Comparison of ENCODE assay signal across 8 cellular contexts in genomic region chr1:162276493-162276892, GRCh38.
DNase-seq lines count a peak whose midpoint lies in the region; ATAC-seq and TF ChIP-seq lines count a peak whose summit lies in the region.

No MANE protein-coding gene starts in this region.

- no peak overlapping the region for H3K27ac ChIP-seq in H9 (ENCODE audit: insufficient read length, low read depth, low read length)
- H3K27ac ChIP-seq in OCI-LY7 (ENCODE audit: low read depth, low read length, poor library complexity, severe bottlenecking), result no peak overlapping the region

- H3T11ph ChIP-seq in H9 (ENCODE audit: low read length), result no peak overlapping the region

- peak; percentile 53 for DNase-seq in AG08395 (ENCODE audit: low spot score)
- DNase-seq in H9, result no peak
- DNase-seq in OCI-LY7 (ENCODE audit: low spot score), result peak; percentile 10
- DNase-seq in erythroblast (lab: John Stamatoyannopoulos, UW), result peak; percentile 13 to 27
- peak; percentile 2 for DNase-seq in smooth muscle cell of the brain vasculature (ENCODE audit: low read depth, low spot score)
- no peak for DNase-seq in T-helper 2 cell treated with Interferon-gamma antibody and Interleukin-4, amounts not matched to agents 5 μg/mL and 100 μg/mL, for 36 hours (ENCODE audit: low spot score)
- DNase-seq in effector CD4-positive, alpha-beta T cell, result no peak

- no peak overlapping the region for H4K5ac ChIP-seq in H9 (ENCODE audit: insufficient read length, low read depth, low read length)

- no peak overlapping the region for H3K4me2 ChIP-seq in H9 (ENCODE audit: insufficient read depth, insufficient read length, low read length)
- no peak overlapping the region for H3K4me2 ChIP-seq in OCI-LY7 (ENCODE audit: low read length)

- no peaks in the 10 kb centered on the region for H3K79me1 ChIP-seq in H9 (ENCODE audit: insufficient read depth, low read depth, low read length, poor library complexity, severe bottlenecking)

- H3K4ac ChIP-seq in H9 (ENCODE audit: low read depth, low read length), result no peak overlapping the region

- no TSS peak for BruUV-seq in OCI-LY7 (replicated peaks; lab: Mats Ljungman, UMichigan)

- no peak overlapping the region for H2BK15ac ChIP-seq in H9 (ENCODE audit: low read depth, low read length)

- H4K8ac ChIP-seq in H9 (replicated peaks; ENCODE audit: insufficient read length, low read depth, low read length), result no peak overlapping the region

- H3K9me3 Mint-ChIP-seq in H9, result no peaks in the 10 kb centered on the region
- no peaks in the 10 kb centered on the region for H3K9me3 Mint-ChIP-seq in T-helper 2 cell treated with Interferon-gamma antibody and Interleukin-4, amounts not matched to agents 5 μg/mL and 100 μg/mL, for 36 hours

- no peak overlapping the region for H3K23ac ChIP-seq in H9 (ENCODE audit: insufficient read length, low read depth, low read length)

- H3K9me3 ChIP-seq in H9 (ENCODE audit: control insufficient read depth, low read depth, low read length), result no peaks in the 10 kb centered on the region
- H3K9me3 ChIP-seq in OCI-LY7 (ENCODE audit: low read length), result no peaks in the 10 kb centered on the region

- ATAC-seq in GM21423 (IDR thresholded peaks at IDR 0.05; ENCODE audit: unreplicated experiment), result no peak

- peaks cover 0 to 2% (median 0%) of the 10 kb centered on the region in 3 experiments; a peak in 1 of 7 replicates for H3K36me3 Mint-ChIP-seq in H9 (ENCODE audit: insufficient read depth in 1 of 3, low read depth in 3 of 3)
- no peaks in the 10 kb centered on the region for H3K36me3 Mint-ChIP-seq in T-helper 2 cell treated with Interferon-gamma antibody and Interleukin-4, amounts not matched to agents 5 μg/mL and 100 μg/mL, for 36 hours (ENCODE audit: low read depth)

- WGBS in H9 (ENCODE audit: extremely low coverage, insufficient read length, low lambda C conversion rate), result no CpG with 5 or more reads among the region's 1 CpG

- H3K27me3 Mint-ChIP-seq in H9 (ENCODE audit: low read depth), result no peaks in the 10 kb centered on the region
- peaks cover 19% of the 10 kb centered on the region for H3K27me3 Mint-ChIP-seq in T-helper 2 cell treated with Interferon-gamma antibody and Interleukin-4, amounts not matched to agents 5 μg/mL and 100 μg/mL, for 36 hours (ENCODE audit: low read depth)

- no peaks in the 10 kb centered on the region for H3K36me3 ChIP-seq in OCI-LY7 (ENCODE audit: insufficient read depth, low read length)

- POLR2A ChIA-PET in OCI-LY7 (lab: Charles Lee), result no interaction called here

- no peak overlapping the region for H2BK120ac ChIP-seq in H9 (ENCODE audit: low read depth, low read length, poor library complexity, severe bottlenecking)

- no peak overlapping the region for H2BK12ac ChIP-seq in H9 (ENCODE audit: insufficient read length, low read depth, low read length)

- H3K27me3 ChIP-seq in H9 (ENCODE audit: insufficient read depth, low read length), result no peaks in the 10 kb centered on the region

- TF ChIP-seq CTCF in H9 (conservative IDR thresholded peaks at IDR 0.05), result peak; percentile 39; the same call in 2 of the 3 replicates
- peak; percentile 73 for TF ChIP-seq CTCF in OCI-LY7 (conservative IDR thresholded peaks at IDR 0.05; ENCODE audit: low read length)

- no peaks in the 10 kb centered on the region for H3K23me2 ChIP-seq in H9 (ENCODE audit: insufficient read length, low read depth, low read length, poor library complexity, severe bottlenecking)

- H2AFZ ChIP-seq in H9 (ENCODE audit: low read length) (no peak overlapping the region), OCI-LY7 (ENCODE audit: low read length) (no peak overlapping the region)

- no peak overlapping the region for H2BK5ac ChIP-seq in H9 (ENCODE audit: insufficient read length, low read length)

- H2BK20ac ChIP-seq in H9 (ENCODE audit: low read depth, low read length, poor library complexity, severe bottlenecking), result no peak overlapping the region

- peaks cover 0 to 5% of the 10 kb centered on the region in 2 experiments; a peak in 3 of 4 replicates for H3K4me1 Mint-ChIP-seq in H9
- H3K4me1 Mint-ChIP-seq in T-helper 2 cell treated with Interferon-gamma antibody and Interleukin-4, amounts not matched to agents 5 μg/mL and 100 μg/mL, for 36 hours (ENCODE audit: low read depth), result no peaks in the 10 kb centered on the region

- H3K4me3 ChIP-seq in OCI-LY7 (ENCODE audit: low read depth, low read length, poor library complexity, severe bottlenecking), result no peak overlapping the region

- H4K91ac ChIP-seq in H9 (ENCODE audit: insufficient read length, low read depth, low read length), result no peak overlapping the region

- H3K9ac ChIP-seq in H9 (ENCODE audit: extremely low read depth, insufficient read length, low read length), result no peak overlapping the region

- no peak overlapping the region for H2AK5ac ChIP-seq in H9 (ENCODE audit: insufficient read length, low read length)

- H4K20me1 ChIP-seq in H9 (ENCODE audit: control insufficient read depth, insufficient read depth, insufficient read length), result no peaks in the 10 kb centered on the region
- no peaks in the 10 kb centered on the region for H4K20me1 ChIP-seq in OCI-LY7 (ENCODE audit: insufficient read depth, low read length)

- H3K4me1 ChIP-seq in H9 (ENCODE audit: insufficient read depth, low read length) (0 out of 2 replicates have a peak, but pooled peaks cover 2% of the 10 kb centered on the region), OCI-LY7 (ENCODE audit: insufficient read depth, low read length, poor library complexity, severe bottlenecking) (no peaks in the 10 kb centered on the region)

- H3K4me3 Mint-ChIP-seq in H9, result no peak overlapping the region
- no peak overlapping the region for H3K4me3 Mint-ChIP-seq in T-helper 2 cell treated with Interferon-gamma antibody and Interleukin-4, amounts not matched to agents 5 μg/mL and 100 μg/mL, for 36 hours

- no peaks in the 10 kb centered on the region for H3K9me2 ChIP-seq in OCI-LY7 (ENCODE audit: insufficient read depth, low read length)

- no peak overlapping the region for H3K27ac Mint-ChIP-seq in H9
- H3K27ac Mint-ChIP-seq in T-helper 2 cell treated with Interferon-gamma antibody and Interleukin-4, amounts not matched to agents 5 μg/mL and 100 μg/mL, for 36 hours, result no peak overlapping the region

- CTCF ChIA-PET in OCI-LY7 (lab: Charles Lee; ENCODE audit: unreplicated experiment), result no interaction called here

- intact Hi-C loops in OCI-LY7 (cut with micrococcal nuclease; ENCODE audit: unreplicated experiment), result loop anchor here (5.0 kb wide), 1 partner anchor 219 kb away; no protein-coding TSS in a partner anchor

- no peak overlapping the region for H3K18ac ChIP-seq in H9 (ENCODE audit: insufficient read length, low read depth, low read length)

- no peaks in the 10 kb centered on the region for H3K79me2 ChIP-seq in H9 (ENCODE audit: insufficient read depth, low read length)
- no peaks in the 10 kb centered on the region for H3K79me2 ChIP-seq in OCI-LY7 (ENCODE audit: insufficient read depth, low read depth, low read length)

- H3K14ac ChIP-seq in H9 (ENCODE audit: insufficient read depth, low read length), result no peak overlapping the region

- TF ChIP-seq POLR2A in erythroblast (IDR thresholded peaks at IDR 0.05; ENCODE audit: low read length), result no peak

- H3K56ac ChIP-seq in H9 (ENCODE audit: insufficient read length, low read depth, low read length), result no peak overlapping the region

Comparison
In these comparisons a context has a peak if more than half of its experiments do, and no peak if none do; other contexts are left out.
1. DNase-seq: peak in AG08395 (single experiment), OCI-LY7 (single experiment), erythroblast (2 of 2) and smooth muscle cell of the brain vasculature (single experiment); none in H9 (single experiment), T-helper 2 cell treated with Interferon-gamma antibody and Interleukin-4, amounts not matched to agents 5 μg/mL and 100 μg/mL, for 36 hours (single experiment) and effector CD4-positive, alpha-beta T cell (single experiment).